11 cellular contexts compared by ENCODE assay signal in the genomic region with DNA sequence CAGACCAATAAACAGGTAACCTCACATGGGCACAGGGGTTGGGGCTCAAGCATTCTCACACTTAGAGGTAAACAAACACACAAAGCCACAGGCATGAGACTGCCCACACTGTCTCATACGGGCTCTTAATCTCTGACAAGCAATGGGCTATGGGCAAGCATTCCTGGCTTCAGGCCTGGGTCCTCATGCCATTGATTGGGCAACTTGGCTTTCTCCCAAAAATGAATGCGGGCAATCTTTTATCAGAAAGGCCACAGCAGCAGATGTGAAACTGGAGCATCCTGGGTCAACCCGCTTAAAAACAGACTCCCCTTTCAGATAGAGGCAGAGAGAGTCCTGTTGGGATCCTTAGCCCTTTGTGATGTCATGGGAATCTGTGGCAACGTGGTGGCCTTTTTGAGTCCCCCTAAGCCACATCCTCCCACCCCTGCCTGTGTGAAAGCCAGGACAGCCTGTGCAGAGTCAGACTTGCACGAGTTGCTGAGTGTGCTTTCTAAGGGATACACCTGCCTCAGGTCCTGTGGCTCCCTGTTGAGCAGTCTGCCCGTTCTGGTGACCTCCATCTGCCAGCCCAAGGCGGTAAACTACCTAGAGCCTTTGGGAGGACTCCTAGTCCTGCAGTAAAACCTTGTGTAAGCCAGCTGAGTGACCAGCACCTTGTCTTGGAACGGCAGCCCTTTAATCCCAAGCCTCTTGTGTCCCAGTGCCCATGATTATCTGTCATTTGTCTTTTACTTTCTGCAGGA.
DNase-seq lines count a peak whose midpoint lies in the region; ATAC-seq and TF ChIP-seq lines count a peak whose summit lies in the region.
"Had no signal": no experiment of that assay in that cellular context is flagged by ENCODE, and none has a peak within 500 bp of the region (broad histone marks: within the 10 kb centered on the region; RNA-seq: fewer than 3 reads in every experiment).

No MANE protein-coding gene starts in this region.

- H3K4me1 Mint-ChIP-seq in T-helper 2 cell treated with Interferon-gamma antibody and Interleukin-4, amounts not matched to agents 5 μg/mL and 100 μg/mL, for 36 hours (ENCODE audit: low read depth) = peaks cover 40% of the 10 kb centered on the region
- H3K4me1 Mint-ChIP-seq in T-cell (peaks cover 53 to 65% (median 57%) of the 10 kb centered on the region in 3 donors), HFFc6 (ENCODE audit: low read depth) (peaks cover 5% of the 10 kb centered on the region; the same call in 1 of the 2 replicates)

- H3K27me3 Mint-ChIP-seq in T-helper 2 cell treated with Interferon-gamma antibody and Interleukin-4, amounts not matched to agents 5 μg/mL and 100 μg/mL, for 36 hours (ENCODE audit: low read depth) = no peaks in the 10 kb centered on the region
- no peaks in the 10 kb centered on the region for H3K27me3 Mint-ChIP-seq in T-cell
- no peaks in the 10 kb centered on the region for H3K27me3 Mint-ChIP-seq in HFFc6 (ENCODE audit: insufficient read depth)

- H3K36me3 Mint-ChIP-seq in T-helper 2 cell treated with Interferon-gamma antibody and Interleukin-4, amounts not matched to agents 5 μg/mL and 100 μg/mL, for 36 hours (ENCODE audit: low read depth) = peaks cover 11% of the 10 kb centered on the region
- H3K36me3 Mint-ChIP-seq in T-cell = peaks cover 3% of the 10 kb centered on the region
- no peaks in the 10 kb centered on the region for H3K36me3 Mint-ChIP-seq in HFFc6 (ENCODE audit: low read depth)

- POLR2A ChIA-PET in T-cell (lab: Charles Lee) = no interaction called here

- DNase-seq in T-helper 2 cell treated with Interferon-gamma antibody and Interleukin-4, amounts not matched to agents 5 μg/mL and 100 μg/mL, for 36 hours (ENCODE audit: low spot score) = no peak
- no peak for DNase-seq in T-helper 2 cell
- peak in 1 of 34 experiments; percentile 12 for DNase-seq in T-cell
- peak; percentile 24 for DNase-seq in epidermal melanocyte (ENCODE audit: insufficient read length, low spot score)
- DNase-seq in retinal pigment epithelial cell (ENCODE audit: low read depth) = peak; percentile 11
- DNase-seq in NCI-H1417 treated with DMSO at 0.1 percent for 48 hours (lab: John Stamatoyannopoulos, UW) = no peak
- DNase-seq in NCI-H524 (lab: John Stamatoyannopoulos, UW) = no peak
- no peak for DNase-seq in HFFc6
- DNase-seq: activated CD4-positive, alpha-beta T cell treated with anti-CD3 and anti-CD28 coated beads, Interleukin-2, amount 50 U/mL, for 4 hours; effector CD4-positive, alpha-beta T cell had no signal

- no peaks in the 10 kb centered on the region for H3K9me3 Mint-ChIP-seq in T-helper 2 cell treated with Interferon-gamma antibody and Interleukin-4, amounts not matched to agents 5 μg/mL and 100 μg/mL, for 36 hours
- H3K9me3 Mint-ChIP-seq in T-cell = no peaks in the 10 kb centered on the region
- H3K9me3 Mint-ChIP-seq in HFFc6 = no peaks in the 10 kb centered on the region

- no peak overlapping the region for H3K4me3 Mint-ChIP-seq in T-helper 2 cell treated with Interferon-gamma antibody and Interleukin-4, amounts not matched to agents 5 μg/mL and 100 μg/mL, for 36 hours
- H3K4me3 Mint-ChIP-seq in T-cell (peak overlapping the region in 1 of 3 donors; percentile 4), HFFc6 (no peak overlapping the region)

- H3K27ac Mint-ChIP-seq in T-helper 2 cell treated with Interferon-gamma antibody and Interleukin-4, amounts not matched to agents 5 μg/mL and 100 μg/mL, for 36 hours = peak overlapping the region; percentile 69
- H3K27ac Mint-ChIP-seq in T-cell (peak overlapping the region; percentile 71 to 84), HFFc6 (no peak overlapping the region)

- no peak overlapping the region for H3K4me3 ChIP-seq in retinal pigment epithelial cell (ENCODE audit: low read length)
- H3K4me3 ChIP-seq: tibial nerve had no signal

- no peak for ATAC-seq in T-cell (replicated peaks in 1 of 4)

- CTCF ChIA-PET in T-cell (lab: Charles Lee) = no interaction called here

- TF ChIP-seq CTCF in retinal pigment epithelial cell (conservative IDR thresholded peaks at IDR 0.05; ENCODE audit: low read depth, low read length) (no peak), HFFc6 (IDR thresholded peaks at IDR 0.05) (no peak)

Comparison
In these comparisons a context has a peak if more than half of its experiments do, and no peak if none do; other contexts are left out.
1. DNase-seq: peak in epidermal melanocyte (single experiment) and retinal pigment epithelial cell (single experiment); none in T-helper 2 cell treated with Interferon-gamma antibody and Interleukin-4, amounts not matched to agents 5 μg/mL and 100 μg/mL, for 36 hours (single experiment), T-helper 2 cell (0 of 5), NCI-H1417 treated with DMSO at 0.1 percent for 48 hours (single experiment), NCI-H524 (0 of 2) and HFFc6 (single experiment).